8 cellular contexts compared by ENCODE assay signal in genomic region chr12:33520505-33521302, GRCh38.
DNase-seq lines count a peak whose midpoint lies in the region; ATAC-seq, FAIRE-seq and TF ChIP-seq lines count a peak whose summit lies in the region.
"Not testable (repeated sequence)": the region's sequence is repeated elsewhere in the genome, so short reads cannot be mapped to it uniquely, and the experiment has no call there.

No MANE protein-coding gene starts in this region.

- ATAC-seq in A549 = not testable (repeated sequence)
- ATAC-seq in GM18867 (IDR thresholded peaks at IDR 0.05; ENCODE audit: unreplicated experiment) (peak; percentile 64), HepG2 (peak; percentile 95)

- TF ChIP-seq CTCF in A549 (IDR thresholded peaks at IDR 0.05); H1 (IDR thresholded peaks at IDR 0.05; ENCODE audit: control extremely low read depth in 1 of 3, insufficient read depth in 1 of 3, low read depth in 1 of 3, low read length in 3 of 3); HepG2 (CRISPR knock-in tag; IDR thresholded peaks at IDR 0.05); parathyroid adenoma (IDR thresholded peaks at IDR 0.05): not testable (repeated sequence)

- whole genome bisulfite sequencing in A549 (ENCODE audit: missing lambda C conversion rate) = 3% methylated on average over 8 of the region's 12 CpGs
- WGBS in H1 (ENCODE audit: extremely low coverage in 1 of 2, insufficient coverage in 1 of 2, insufficient read length in 1 of 2, insufficient replicate concordance in 2 of 2, low coverage in 1 of 2, low lambda C conversion rate in 2 of 2, missing lambda C conversion rate in 1 of 2), 2 experiments = 90% methylated on average over 12 of the region's 12 CpGs; no CpG with 5 or more reads in 1 of the 2 experiments
- under 1% methylated on average over 5 of the region's 12 CpGs for WGBS in HepG2 (ENCODE audit: low lambda C conversion rate)

- POLR2A ChIA-PET in A549 (lab: Yijun Ruan, JAX); HepG2 (lab: Yijun Ruan, JAX): not testable (repeated sequence)
- POLR2A ChIA-PET in H1 (lab: Charles Lee; ENCODE audit: partially characterized antibody) = interaction anchor here (0.6 kb wide), 1 partner anchor 68 kb away, joined by 3 read pairs; no protein-coding TSS in a partner anchor

- peak overlapping the region; percentile 74 for H4K91ac ChIP-seq in H1 (replicated peaks; ENCODE audit: insufficient read length, low read length)

- H3K27ac ChIP-seq in A549; HepG2 (ENCODE audit: extremely low read length, insufficient read depth, low read length); parathyroid adenoma: not testable (repeated sequence)
- H3K27ac ChIP-seq in H1 (ENCODE audit: low read depth, low read length) = peak overlapping the region; percentile 73; the same call in 1 of the 2 replicates

- H2BK120ac ChIP-seq in H1 (replicated peaks; ENCODE audit: low read depth, low read length) = not testable (repeated sequence)

- not testable (repeated sequence) for TF ChIP-seq POLR2A in A549 (IDR thresholded peaks at IDR 0.05; ENCODE audit: low read length); H1 (IDR thresholded peaks at IDR 0.05; ENCODE audit: control extremely low read depth in 1 of 2, low read depth in 2 of 2, low read length in 2 of 2); HepG2 (IDR thresholded peaks at IDR 0.05; ENCODE audit: insufficient read depth in 1 of 2, low read depth in 2 of 2, low read length in 2 of 2)

- CTCF ChIA-PET in A549 (lab: Yijun Ruan, JAX); HepG2 (lab: Yijun Ruan, JAX; ENCODE audit: low intra/inter-chr PET ratio, low total read pairs): not testable (repeated sequence)
- CTCF ChIA-PET in H1 (lab: Charles Lee; ENCODE audit: partially characterized antibody) = interaction anchor here (0.6 to 1.1 kb wide), 3 partner anchors 13 to 199 kb away, joined by 3 to 6 read pairs (median 4); no protein-coding TSS in a partner anchor

- H4K5ac ChIP-seq in H1 (ENCODE audit: insufficient read length, low read depth, low read length) = not testable (repeated sequence)

- not testable (repeated sequence) for H3K4me1 ChIP-seq in A549; H1 (replicated peaks in 1 of 4; ENCODE audit: control insufficient read depth in 3 of 4, insufficient read depth in 4 of 4, low read length in 3 of 4); HepG2 (ENCODE audit: insufficient read depth, low read length); parathyroid adenoma

- H2BK5ac ChIP-seq in H1 (ENCODE audit: low read depth, low read length) = peak overlapping the region; percentile 58

- H4K20me1 ChIP-seq in H1 (replicated peaks in 1 of 2; ENCODE audit: control insufficient read depth in 1 of 2, insufficient read depth in 2 of 2, low read length in 2 of 2); HepG2 (ENCODE audit: insufficient read depth, low read length): not testable (repeated sequence)

- H3K4me2 ChIP-seq in A549 (peak overlapping the region; percentile 17; the same call in 1 of the 3 replicates), H1 (ENCODE audit: insufficient read depth in 1 of 2, low read depth in 2 of 2, low read length in 2 of 2) (peak overlapping the region in 1 of 2 experiments; percentile 58; a peak in 2 of 4 replicates), HepG2 (ENCODE audit: low read depth, low read length) (peak overlapping the region; percentile 87), parathyroid adenoma (ENCODE audit: low read length) (peak overlapping the region; percentile 11)

- DNase-seq in A549 (ENCODE audit: low read depth in 1 of 2, low spot score in 1 of 2) (peak in 1 of 2 experiments; percentile 4), MG63 (peak; percentile 22), NCI-H2171 (lab: John Stamatoyannopoulos, UW) (peak; percentile 22), RPMI7951 (ENCODE audit: low read depth) (peak; percentile 19), H1 (ENCODE audit: low read depth in 1 of 2, low spot score in 2 of 2) (peak; percentile 3 to 48), HepG2 (ENCODE audit: low spot score) (peak; percentile 54)

- H2AK5ac ChIP-seq in H1 (ENCODE audit: low read depth, low read length) = not testable (repeated sequence)

- BruUV-seq in HepG2 (replicated peaks; lab: Mats Ljungman, UMichigan) = not testable (repeated sequence)

- H3K27me3 ChIP-seq in MG63; H1 (replicated peaks in 1 of 4; ENCODE audit: control insufficient read depth in 3 of 4, extremely low read depth in 1 of 4, insufficient read depth in 3 of 4, low read length in 3 of 4); HepG2 (ENCODE audit: control insufficient read depth in 1 of 2, insufficient read depth in 2 of 2, low read length in 2 of 2); parathyroid adenoma (ENCODE audit: control insufficient read depth, insufficient read depth, low read length): not testable (repeated sequence)

- H3K4ac ChIP-seq in H1 (replicated peaks; ENCODE audit: insufficient read length, low read depth, low read length) = not testable (repeated sequence)

- H3K9ac ChIP-seq in H1 (replicated peaks in 1 of 4; ENCODE audit: extremely low read depth in 1 of 4, low read depth in 3 of 4, low read length in 3 of 4); HepG2 (ENCODE audit: insufficient read depth, low read depth, low read length); parathyroid adenoma: not testable (repeated sequence)

- TF ChIP-seq EP300 in A549 (IDR thresholded peaks at IDR 0.05); H1 (IDR thresholded peaks at IDR 0.05; ENCODE audit: borderline replicate concordance in 1 of 2, low read depth in 2 of 2, low read length in 2 of 2); HepG2 (IDR thresholded peaks at IDR 0.05; ENCODE audit: low read depth in 2 of 2, low read length in 2 of 2); HepG2 (CRISPR knock-in tag; IDR thresholded peaks at IDR 0.05; ENCODE audit: borderline replicate concordance): not testable (repeated sequence)

- H3K23ac ChIP-seq in H1 (ENCODE audit: insufficient read length) = not testable (repeated sequence)

- H3K9me3 ChIP-seq in A549; MG63; H1 (ENCODE audit: insufficient read depth in 2 of 2, low read depth in 1 of 2, low read length in 1 of 2); HepG2 (ENCODE audit: low read length); parathyroid adenoma (ENCODE audit: control insufficient read depth, low read length): not testable (repeated sequence)

- not testable (repeated sequence) for H3K36me3 ChIP-seq in MG63; H1 (ENCODE audit: control insufficient read depth in 2 of 4, insufficient read depth in 4 of 4, low read length in 3 of 4); HepG2 (replicated peaks in 1 of 2; ENCODE audit: control insufficient read depth in 1 of 2, insufficient read depth in 2 of 2, low read length in 2 of 2); parathyroid adenoma (ENCODE audit: control insufficient read depth, insufficient read depth, low read length)

- H3K18ac ChIP-seq in H1 (ENCODE audit: extremely low read depth, low read length) = not testable (repeated sequence)

- H3K79me1 ChIP-seq in H1 (ENCODE audit: low read depth, low read length) = not testable (repeated sequence)

- H2BK15ac ChIP-seq in H1 (ENCODE audit: low read length) = not testable (repeated sequence)

- in situ Hi-C loops in HepG2 (cut with HindIII; ENCODE audit: extremely low pct_ligation_motif_present, low pct_unique_long_range_greater_than_20kb) = not testable (repeated sequence)

- not testable (repeated sequence) for H3K4me3 ChIP-seq in A549; MG63; H1 (ENCODE audit: extremely low read depth in 1 of 4, insufficient read depth in 2 of 4, low read depth in 3 of 4, low read length in 4 of 4)
- peak overlapping the region; percentile 40 to 65 (median 49); a peak in 5 of 6 replicates for H3K4me3 ChIP-seq in HepG2 (replicated peaks in 1 of 3; ENCODE audit: insufficient read depth in 1 of 3, low read depth in 2 of 3, low read length in 3 of 3)
- peak overlapping the region; percentile 9 for H3K4me3 ChIP-seq in parathyroid adenoma (ENCODE audit: low read depth, low read length)

- not testable (repeated sequence) for TF ChIP-seq RAD21 in A549 (conservative IDR thresholded peaks at IDR 0.05 in 1 of 2, IDR thresholded peaks at IDR 0.05 in 1 of 2); H1 (IDR thresholded peaks at IDR 0.05 in 1 of 2, conservative IDR thresholded peaks at IDR 0.05 in 1 of 2; ENCODE audit: low read depth in 2 of 2, low read length in 2 of 2); HepG2 (CRISPR knock-in tag; IDR thresholded peaks at IDR 0.05)

- not testable (repeated sequence) for H3K14ac ChIP-seq in H1 (ENCODE audit: insufficient read length)

- intact Hi-C loops in HepG2 (cut with micrococcal nuclease; ENCODE audit: unreplicated experiment) = not testable (repeated sequence)

- not testable (repeated sequence) for H3K56ac ChIP-seq in H1 (replicated peaks; ENCODE audit: insufficient read length, low read depth, low read length)

- not testable (repeated sequence) for H2BK20ac ChIP-seq in H1 (ENCODE audit: low read length)

- not testable (repeated sequence) for H3K79me2 ChIP-seq in H1 (ENCODE audit: control insufficient read depth in 1 of 2, insufficient read depth in 2 of 2, low read length in 2 of 2); HepG2 (ENCODE audit: insufficient read depth, low read length); parathyroid adenoma

- FAIRE-seq in A549 (lab: Jason Lieb, UNC); H1 (lab: Jason Lieb, UNC); HepG2 (lab: Jason Lieb, UNC): not testable (repeated sequence)

- H4K8ac ChIP-seq in H1 (ENCODE audit: extremely low read depth, insufficient read depth, low read length) = not testable (repeated sequence)

- H2AFZ ChIP-seq in H1 (ENCODE audit: low read length) = peak overlapping the region; percentile 82; the same call in 1 of the 2 replicates
- peak overlapping the region; percentile 42 for H2AFZ ChIP-seq in HepG2 (ENCODE audit: low read length)
- H2AFZ ChIP-seq in parathyroid adenoma = not testable (repeated sequence)

- H2BK12ac ChIP-seq in H1 (ENCODE audit: low read depth, low read length) = not testable (repeated sequence)

- H3K23me2 ChIP-seq in H1 (ENCODE audit: low read depth, low read length) = not testable (repeated sequence)

TF ChIP-seq in H1, 55 proteins besides CTCF, POLR2A, EP300 and RAD21 (continues in another document):
- peak; percentile 33 for TF ChIP-seq ASH2L (IDR thresholded peaks at IDR 0.05; ENCODE audit: low read length)
